ENCODE assay signal across 19 cellular contexts in the genomic region with DNA sequence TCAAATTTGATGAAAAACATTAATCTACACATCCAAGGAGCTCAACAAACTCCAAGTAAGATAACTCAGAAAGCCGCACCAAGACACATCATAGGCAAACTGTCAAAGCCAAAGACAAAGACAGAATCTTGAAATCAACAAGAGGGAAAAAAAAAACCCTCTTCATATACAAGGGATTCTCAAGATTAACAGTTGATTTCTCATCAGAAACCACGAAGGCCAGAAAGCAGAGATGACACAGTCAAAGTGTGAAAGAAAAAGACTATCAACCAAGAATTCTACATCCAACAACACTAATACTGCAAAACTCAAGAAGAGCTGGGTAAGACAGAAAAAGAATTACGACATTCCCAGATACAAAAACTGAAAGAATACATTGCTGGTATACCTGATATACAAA.
DNase-seq lines count a peak whose midpoint lies in the region; ATAC-seq, FAIRE-seq and TF ChIP-seq lines count a peak whose summit lies in the region.
"Had no signal": no experiment of that assay in that cellular context is flagged by ENCODE, and none has a peak within 500 bp of the region (broad histone marks: within the 10 kb centered on the region; RNA-seq: fewer than 3 reads in every experiment).

No MANE protein-coding gene starts in this region.

- ATAC-seq in HepG2 (no peak), right lobe of liver (no peak), GM12878 (no peak), HG02938 (IDR thresholded peaks at IDR 0.05; ENCODE audit: unreplicated experiment) (no peak)
- ATAC-seq: HCT116 had no signal

- TF ChIP-seq POLR2A in HepG2 (IDR thresholded peaks at IDR 0.05; ENCODE audit: insufficient read depth in 1 of 2, low read depth in 2 of 2, low read length in 2 of 2): no peak
- no peak for TF ChIP-seq POLR2A in right lobe of liver (IDR thresholded peaks at IDR 0.05)
- no peak for TF ChIP-seq POLR2A in GM12878 (IDR thresholded peaks at IDR 0.05; ENCODE audit: low read depth, low read length)

- no peaks in the 10 kb centered on the region for H3K27me3 ChIP-seq in HepG2 (ENCODE audit: control insufficient read depth in 1 of 2, insufficient read depth in 2 of 2, low read length in 2 of 2)
- no peaks in the 10 kb centered on the region for H3K27me3 ChIP-seq in right lobe of liver
- H3K27me3 ChIP-seq in GM12878 (replicated peaks in 1 of 2; ENCODE audit: control insufficient read depth in 2 of 2, insufficient read depth in 2 of 2, low read length in 1 of 2): no peaks in the 10 kb centered on the region
- H3K27me3 ChIP-seq: BE2C had no signal

- TF ChIP-seq RAD21 in HepG2 (CRISPR knock-in tag; IDR thresholded peaks at IDR 0.05): no peak
- TF ChIP-seq RAD21 in GM12878 (IDR thresholded peaks at IDR 0.05; ENCODE audit: insufficient read depth, low read depth, low read length): no peak

- no peak overlapping the region for H2AFZ ChIP-seq in HepG2 (ENCODE audit: low read length)
- no peak overlapping the region for H2AFZ ChIP-seq in GM12878 (ENCODE audit: control insufficient read depth, low read depth, low read length)

- H3K27ac ChIP-seq in HepG2 (ENCODE audit: extremely low read length, insufficient read depth, low read length) (no peak overlapping the region), right lobe of liver (no peak overlapping the region), GM12878 (ENCODE audit: control insufficient read depth, insufficient read depth) (no peak overlapping the region)
- H3K27ac ChIP-seq: C4-2B had no signal

- BruUV-seq in HepG2 (replicated peaks; lab: Mats Ljungman, UMichigan) (no TSS peak), GM12878 (replicated peaks; lab: Mats Ljungman, UMichigan) (no TSS peak)

- TF ChIP-seq EP300 in HepG2 (IDR thresholded peaks at IDR 0.05; ENCODE audit: low read depth in 2 of 2, low read length in 2 of 2): no peak
- TF ChIP-seq EP300 in HepG2 (CRISPR knock-in tag; IDR thresholded peaks at IDR 0.05; ENCODE audit: borderline replicate concordance): no peak
- no peak for TF ChIP-seq EP300 in GM12878 (IDR thresholded peaks at IDR 0.05; ENCODE audit: borderline replicate concordance in 1 of 2, control insufficient read depth in 1 of 2, low read depth in 2 of 2, low read length in 2 of 2)

- FAIRE-seq in HepG2 (lab: Jason Lieb, UNC) (no peak), GM12878 (lab: Jason Lieb, UNC) (no peak)
- FAIRE-seq: A204.1, G401.6, GM12892, H54 had no signal

- RAD21 ChIA-PET in GM12878 (lab: Charles Lee; ENCODE audit: unreplicated experiment): interaction anchor here (1.2 kb wide), 1 partner anchor 18 kb away, joined by 3 read pairs; no protein-coding TSS in a partner anchor

- peaks cover 0 to 30% of the 10 kb centered on the region in 2 experiments; a peak in 2 of 5 replicates for H3K36me3 ChIP-seq in HepG2 (replicated peaks in 1 of 2; ENCODE audit: control insufficient read depth in 1 of 2, insufficient read depth in 2 of 2, low read length in 2 of 2)
- H3K36me3 ChIP-seq in right lobe of liver: peaks cover 0 to 3% (median 0%) of the 10 kb centered on the region in 4 donors
- peaks cover 0 to 7% of the 10 kb centered on the region in 2 experiments; a peak in 1 of 4 replicates for H3K36me3 ChIP-seq in GM12878 (ENCODE audit: control insufficient read depth in 2 of 2, insufficient read depth in 2 of 2, low read length in 1 of 2)
- H3K36me3 ChIP-seq: BE2C had no signal

- H3K79me2 ChIP-seq in HepG2 (ENCODE audit: insufficient read depth, low read length): peaks cover 68% of the 10 kb centered on the region
- no peaks in the 10 kb centered on the region for H3K79me2 ChIP-seq in GM12878 (ENCODE audit: control insufficient read depth, insufficient read depth, low read length)

- intact Hi-C loops in HepG2 (cut with micrococcal nuclease; ENCODE audit: unreplicated experiment): no loop called here
- intact Hi-C loops in right lobe of liver (cut with DNase I): no loop called here
- intact Hi-C loops in GM12878 (cut with micrococcal nuclease; ENCODE audit: unreplicated experiment): no loop called here

- H3K9me3 ChIP-seq in HepG2 (ENCODE audit: low read length) (peaks cover 24% of the 10 kb centered on the region), right lobe of liver (peaks cover 0 to 9% (median 4%) of the 10 kb centered on the region in 4 donors), GM12878 (replicated peaks; ENCODE audit: control insufficient read depth, insufficient read depth, low read length) (peaks cover 18% of the 10 kb centered on the region)
- H3K9me3 ChIP-seq: BE2C had no signal

- DNase-seq in HepG2 (ENCODE audit: low spot score) (no peak), right lobe of liver (no peak), M059J (ENCODE audit: low read depth) (peak; percentile 33), GM12878 (ENCODE audit: low read depth, low spot score) (no peak), GOT3 (lab: John Stamatoyannopoulos, UW) (no peak), DMS 273 treated with DMSO at 0.1 percent for 48 hours (lab: John Stamatoyannopoulos, UW) (no peak)
- DNase-seq: BE2C; CD4-positive, alpha-beta memory T cell; DMS153; DMS79 treated with DMSO at 0.1 percent for 48 hours; EL; IMR-90 had no signal

- POLR2A ChIA-PET in HepG2 (lab: Yijun Ruan, JAX) (interaction anchor here (1.0 to 2.3 kb wide), 3 partner anchors 13 to 135 kb away, joined by 3 to 7 read pairs (median 3); a partner anchor contains a TSS), GM12878 (lab: Charles Lee) (no interaction called here)

- H4K20me1 ChIP-seq in HepG2 (ENCODE audit: insufficient read depth, low read length) (no peaks in the 10 kb centered on the region; the same call in 1 of the 2 replicates), GM12878 (ENCODE audit: control insufficient read depth, insufficient read depth) (no peaks in the 10 kb centered on the region)

- SMC1A ChIA-PET in GM12878 (lab: Charles Lee; ENCODE audit: uncharacterized antibody, unreplicated experiment): no interaction called here

- 96% methylated on average over 3 of the region's 3 CpGs for WGBS in HepG2 (ENCODE audit: low lambda C conversion rate)
- WGBS in right lobe of liver (ENCODE audit: insufficient coverage, low coverage, low lambda C conversion rate, missing lambda C conversion rate): 81% methylated on average over 3 of the region's 3 CpGs
- WGBS in GM12878 (ENCODE audit: insufficient coverage, insufficient replicate concordance, low lambda C conversion rate, missing lambda C conversion rate): 10% methylated on average over 3 of the region's 3 CpGs

- H3K4me3 ChIP-seq in HepG2 (replicated peaks in 1 of 3; ENCODE audit: insufficient read depth in 1 of 3, low read depth in 2 of 3, low read length in 3 of 3) (no peak overlapping the region), right lobe of liver (no peak overlapping the region), GM12878 (no peak overlapping the region)

- no peak overlapping the region for H3K4me2 ChIP-seq in HepG2 (ENCODE audit: low read depth, low read length)
- H3K4me2 ChIP-seq in GM12878 (ENCODE audit: control insufficient read depth, insufficient read depth): no peak overlapping the region

- in situ Hi-C loops in HepG2 (cut with HindIII; ENCODE audit: extremely low pct_ligation_motif_present, low pct_unique_long_range_greater_than_20kb): no loop called here
- in situ Hi-C loops in GM12878 (cut with MboI): no loop called here

- CTCF ChIA-PET in HepG2 (lab: Yijun Ruan, JAX; ENCODE audit: low intra/inter-chr PET ratio, low total read pairs): no interaction called here
- CTCF ChIA-PET in GM12878 (lab: Yijun Ruan, JAX): interaction anchor here (0.6 to 1.1 kb wide), 4 partner anchors 11 to 77 kb away, joined by 3 to 4 read pairs (median 3); a partner anchor contains a TSS

- H3K4me1 ChIP-seq in HepG2 (ENCODE audit: insufficient read depth, low read length): peaks cover 54% of the 10 kb centered on the region
- peaks cover 0 to 14% (median 4%) of the 10 kb centered on the region in 4 donors for H3K4me1 ChIP-seq in right lobe of liver
- no peaks in the 10 kb centered on the region for H3K4me1 ChIP-seq in GM12878 (ENCODE audit: control insufficient read depth, insufficient read depth, low read length)
- H3K4me1 ChIP-seq: BE2C had no signal

- H3K9ac ChIP-seq in HepG2 (ENCODE audit: insufficient read depth, low read depth, low read length): no peak overlapping the region
- H3K9ac ChIP-seq in GM12878 (ENCODE audit: control insufficient read depth, insufficient read depth, low read length): no peak overlapping the region

- TF ChIP-seq CTCF in HepG2 (CRISPR knock-in tag; IDR thresholded peaks at IDR 0.05): no peak
- no peak for TF ChIP-seq CTCF in right lobe of liver (IDR thresholded peaks at IDR 0.05)
- no peak for TF ChIP-seq CTCF in GM12878 (IDR thresholded peaks at IDR 0.05 in 2 of 3, conservative IDR thresholded peaks at IDR 0.05 in 1 of 3; ENCODE audit: control insufficient read depth in 2 of 3, extremely low read depth in 1 of 3, insufficient read depth in 1 of 3, low read depth in 3 of 3, low read length in 3 of 3)

TF ChIP-seq in HepG2, 621 proteins besides CTCF, POLR2A, EP300 and RAD21:
- TF ChIP-seq ZNF136 (CRISPR knock-in tag; IDR thresholded peaks at IDR 0.05; ENCODE audit: low read depth) (peak; percentile 91; the same call in 1 of the 2 replicates), NCOA1 (CRISPR knock-in tag; IDR thresholded peaks at IDR 0.05) (no peak)

TF ChIP-seq in GM12878, 131 proteins besides CTCF, POLR2A, EP300 and RAD21:
- TF ChIP-seq HDAC2 (IDR thresholded peaks at IDR 0.05) (no peak), CBX5 (IDR thresholded peaks at IDR 0.05; ENCODE audit: low read depth) (peak; percentile 91; the same call in 1 of the 2 replicates), PAX8 (IDR thresholded peaks at IDR 0.05) (no peak)
